Comparison of ENCODE assay signal across 9 cellular contexts in the genomic region with DNA sequence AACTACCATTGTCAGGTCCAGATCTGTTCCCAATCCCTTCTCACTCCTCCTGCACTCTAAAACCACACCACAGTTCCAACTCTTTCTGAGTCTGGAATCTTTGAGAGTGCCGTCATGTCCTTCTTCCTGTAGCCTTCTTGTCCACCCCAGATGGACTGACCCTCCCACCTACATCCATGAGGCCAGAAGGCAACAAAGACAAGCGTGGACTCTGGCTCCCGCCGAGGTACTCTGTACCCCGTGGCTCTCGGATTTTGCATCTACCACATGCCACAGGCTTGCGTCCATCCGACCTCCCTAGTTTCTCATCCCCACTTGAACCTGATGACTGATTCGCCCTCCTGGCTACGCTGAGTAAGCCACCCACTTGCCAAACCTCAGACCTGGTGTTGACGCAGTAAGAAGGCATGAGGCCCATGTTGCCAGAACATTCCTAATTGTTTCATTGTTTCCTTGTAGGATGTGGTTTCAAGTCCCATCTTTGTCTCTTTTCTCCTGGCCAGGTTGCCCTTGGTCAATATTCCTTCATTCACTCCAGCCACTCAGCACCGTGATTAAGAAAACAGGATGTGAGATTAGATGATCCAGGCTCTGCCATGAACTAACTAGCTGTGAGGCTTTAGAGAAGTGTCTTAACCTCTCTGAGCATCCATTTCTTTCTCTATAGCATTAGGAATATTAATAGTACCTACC. TPM values are rescaled to one million over a fixed set of nuclear protein-coding genes. Genes with fewer than 3 reads are reported as not detected.
DNase-seq lines count a peak whose midpoint lies in the region; ATAC-seq, FAIRE-seq and TF ChIP-seq lines count a peak whose summit lies in the region.
"Had no signal": no experiment of that assay in that cellular context is flagged by ENCODE, and none has a peak within 500 bp of the region (broad histone marks: within the 10 kb centered on the region; RNA-seq: fewer than 3 reads in every experiment).

No MANE protein-coding gene starts in this region.

- H3K36me3 ChIP-seq in SJSA1 (peaks cover 18% of the 10 kb centered on the region), fibroblast of lung (ENCODE audit: control insufficient read depth, insufficient read depth, low read length) (no peaks in the 10 kb centered on the region)

- H3K4me3 ChIP-seq in SJSA1 (no peak overlapping the region), fibroblast of lung (replicated peaks in 1 of 4; ENCODE audit: control extremely low read depth in 1 of 4, insufficient read depth in 1 of 4, low read depth in 3 of 4, low read length in 4 of 4) (peak overlapping the region in 1 of 4 experiments; percentile 7)

- H3K27me3 ChIP-seq in SJSA1 (replicated peaks) (no peaks in the 10 kb centered on the region), fibroblast of lung (ENCODE audit: control insufficient read depth, insufficient read depth, low read length) (no peaks in the 10 kb centered on the region)

- H3K27ac ChIP-seq in SJSA1 (peak overlapping the region; percentile 99), fibroblast of lung (ENCODE audit: insufficient read depth, low read length) (peak overlapping the region; percentile 100)

- H2AFZ ChIP-seq in fibroblast of lung (ENCODE audit: low read length): no peak overlapping the region

- ATAC-seq in HG03342 (IDR thresholded peaks at IDR 0.05; ENCODE audit: unreplicated experiment): no peak

- peaks cover 24% of the 10 kb centered on the region for H3K79me2 ChIP-seq in fibroblast of lung (ENCODE audit: control insufficient read depth, insufficient read depth, low read length)

- H4K20me1 ChIP-seq in fibroblast of lung (ENCODE audit: control insufficient read depth, extremely low read depth, insufficient read depth, low read length): no peaks in the 10 kb centered on the region

- no peaks in the 10 kb centered on the region for H3K9me3 ChIP-seq in SJSA1 (replicated peaks)
- no peaks in the 10 kb centered on the region for H3K9me3 ChIP-seq in fibroblast of lung (ENCODE audit: control insufficient read depth, insufficient read depth, low read depth, low read length)

- peak overlapping the region; percentile 49 for H3K4me2 ChIP-seq in fibroblast of lung (ENCODE audit: extremely low read depth, insufficient read depth, low read length)

- TF ChIP-seq CTCF in fibroblast of lung (conservative IDR thresholded peaks at IDR 0.05 in 1 of 2, IDR thresholded peaks at IDR 0.05 in 1 of 2; ENCODE audit: low read depth in 1 of 2, low read length in 2 of 2): no peak
- no peak for TF ChIP-seq CTCF in D721Med (IDR thresholded peaks at IDR 0.05; ENCODE audit: insufficient read depth, missing control alignments)

- H3K4me1 ChIP-seq in SJSA1 (replicated peaks): peaks cover 53% of the 10 kb centered on the region
- H3K4me1 ChIP-seq in fibroblast of lung (ENCODE audit: control insufficient read depth, extremely low read depth, insufficient read depth, low read length): peaks cover 30% of the 10 kb centered on the region

- H3K9ac ChIP-seq in fibroblast of lung (ENCODE audit: insufficient read depth, low read length): peak overlapping the region; percentile 68

- DNase-seq in ELR (ENCODE audit: low read depth): peak; percentile 100
- DNase-seq in SJSA1 (ENCODE audit: low read depth in 1 of 2, low spot score in 2 of 2): peak; percentile 95 to 96
- peak; percentile 99 to 100 for DNase-seq in fibroblast of lung (ENCODE audit: low read depth in 2 of 2)
- peak; percentile 100 for DNase-seq in renal cortical epithelial cell (ENCODE audit: low read depth)
- no peak for DNase-seq in ureter (ENCODE audit: low spot score)
- no peak for DNase-seq in GDM1 (lab: John Stamatoyannopoulos, UW)
- no peak for DNase-seq in D721Med (ENCODE audit: insufficient read length, low spot score)
- DNase-seq: NCI-H2171 had no signal

- FAIRE-seq in D721Med (lab: Jason Lieb, UNC): no peak

RNA-seq across cellular contexts. Expression of a gene that starts 1.1 kb away (rescaled TPM):
- total RNA-seq in SJSA1 (2014; rRNA removed; shearing (Covaris generic)): 52.1 and 75.7 TPM in 2 replicates
- 142 and 191 TPM in 2 replicates for total RNA-seq in fibroblast of lung
- polyA plus RNA-seq in fibroblast of lung: 64.0 and 96.0 TPM in 2 replicates
- 41.3 and 85.4 TPM in 2 replicates for polyA plus RNA-seq in fibroblast of lung (2012)
- 105 and 128 TPM in 2 replicates for polyA minus RNA-seq in fibroblast of lung (ENCODE audit: low replicate concordance)
- 213 and 340 TPM in 2 replicates for total RNA-seq in renal cortical epithelial cell
- total RNA-seq in ureter: 121 TPM

Comparison
In these comparisons a context has a peak if more than half of its experiments do, and no peak if none do; other contexts are left out.
1. DNase-seq: peak in ELR (single experiment), SJSA1 (2 of 2), fibroblast of lung (2 of 2) and renal cortical epithelial cell (single experiment); none in ureter (single experiment), GDM1 (single experiment) and D721Med (single experiment).